27 cellular contexts compared by ENCODE assay signal in genomic region chr6:82951389-82951788, GRCh38.
DNase-seq lines count a peak whose midpoint lies in the region; ATAC-seq and TF ChIP-seq lines count a peak whose summit lies in the region.
"Had no signal": no experiment of that assay in that cellular context is flagged by ENCODE, and none has a peak within 500 bp of the region (broad histone marks: within the 10 kb centered on the region; RNA-seq: fewer than 3 reads in every experiment).

No MANE protein-coding gene starts in this region.

- ATAC-seq in left lung (peak; percentile 94), HG03571 (IDR thresholded peaks at IDR 0.05; ENCODE audit: unreplicated experiment) (no peak), HG02763 (IDR thresholded peaks at IDR 0.05; ENCODE audit: unreplicated experiment) (no peak), HG03095 (IDR thresholded peaks at IDR 0.05; ENCODE audit: unreplicated experiment) (no peak)
- ATAC-seq: gastroesophageal sphincter; K562; naive thymus-derived CD4-positive, alpha-beta T cell had no signal

- H3K4me1 ChIP-seq in left lung = no peaks in the 10 kb centered on the region
- H3K4me1 ChIP-seq: ascending aorta, gastroesophageal sphincter, stomach had no signal

- DNase-seq in EL = peak; percentile 93
- peak; percentile 9 for DNase-seq in LoVo (ENCODE audit: low spot score)
- DNase-seq in amniotic epithelial cell (ENCODE audit: low read depth) = peak; percentile 22
- DNase-seq in left lung = no peak
- DNase-seq in ACHN = no peak
- DNase-seq: activated CD4-positive, alpha-beta T cell treated with anti-CD3 and anti-CD28 coated beads, Interleukin-2, amount 50 U/mL, for 1 hour; activated naive CD4-positive, alpha-beta T cell treated with anti-CD3 and anti-CD28 coated beads, Interleukin-2, amount 50 U/mL, for 16 hours; C1 segment of cervical spinal cord; Calu3; cerebellar nuclear complex; erythroblast; mesendoderm; MV-4-11; naive thymus-derived CD4-positive, alpha-beta T cell; NCI-H1694 treated with DMSO at 0.1 percent for 48 hours; NCI-H2171 treated with DMSO at 0.1 percent for 48 hours; stimulated activated CD4-positive, alpha-beta T cell treated with anti-CD3 and anti-CD28 coated beads, Interleukin-4, amount 100 ng/mL, for 4 hours; stomach; T-helper 1 cell had no signal

- no peaks in the 10 kb centered on the region for H3K36me3 ChIP-seq in left lung
- H3K36me3 ChIP-seq: ascending aorta, gastroesophageal sphincter, right atrium auricular region had no signal

- no peak for TF ChIP-seq CTCF in left lung (IDR thresholded peaks at IDR 0.05)

- intact Hi-C loops in left lung (cut with DNase I) = no loop called here

- in situ Hi-C loops in ACHN (cut with HindIII; ENCODE audit: low pct_ligation_motif_present, low pct_unique_long_range_greater_than_20kb, low sequenced_read_pairs) = no loop called here

- H3K27ac ChIP-seq in left lung = peak overlapping the region in 1 of 2 donors; percentile 54
- H3K27ac ChIP-seq: ascending aorta, gastroesophageal sphincter, right atrium auricular region, stomach, VCaP had no signal

- no peaks in the 10 kb centered on the region for H3K27me3 ChIP-seq in left lung
- H3K27me3 ChIP-seq: ascending aorta, gastroesophageal sphincter, right atrium auricular region, stomach had no signal

- H3K4me3 ChIP-seq in left lung = no peak overlapping the region
- H3K4me3 ChIP-seq: ascending aorta, gastroesophageal sphincter, K562, right atrium auricular region, stomach had no signal

- H3K9me3 ChIP-seq in left lung = peaks cover 0 to 5% of the 10 kb centered on the region in 2 donors
- H3K9me3 ChIP-seq: ascending aorta, gastroesophageal sphincter had no signal

Comparison
In these comparisons a context has a peak if more than half of its experiments do, and no peak if none do; other contexts are left out.
1. DNase-seq: peak in EL (single experiment), LoVo (single experiment) and amniotic epithelial cell (single experiment); none in left lung (0 of 2) and ACHN (single experiment).